Comparison of ENCODE assay signal across 26 cellular contexts in the genomic region with DNA sequence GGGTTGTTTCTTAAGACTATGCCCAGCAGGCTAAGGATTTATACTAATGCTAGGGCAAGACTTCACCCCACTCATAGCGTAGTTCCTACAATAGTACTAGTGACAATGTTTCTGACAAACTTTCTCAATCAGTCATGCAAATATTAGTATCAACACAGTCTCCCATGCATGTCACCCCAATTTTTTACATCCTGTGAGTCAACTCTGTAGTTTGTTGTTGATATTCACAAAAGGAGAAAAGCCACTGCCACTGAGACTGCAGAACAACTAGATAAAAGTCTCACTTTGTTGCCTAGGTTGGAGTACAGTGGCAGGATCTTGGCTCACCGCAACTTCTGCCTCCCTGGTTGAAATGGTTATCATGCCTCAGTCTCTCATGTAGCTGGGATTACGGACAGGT.
"Had no signal": no experiment of that assay in that cellular context is flagged by ENCODE, and none has a peak within 500 bp of the region (broad histone marks: within the 10 kb centered on the region; RNA-seq: fewer than 3 reads in every experiment).

No MANE protein-coding gene starts in this region.

- DNase-seq: activated CD4-positive, alpha-beta memory T cell treated with anti-CD3 and anti-CD28 coated beads for 36 hours; activated CD4-positive, alpha-beta T cell treated with anti-CD3 and anti-CD28 coated beads, Interleukin-2, amount 10 ng/mL, durations not matched to agents 24 days and 14 days; activated CD4-positive, CD25-positive, alpha-beta regulatory T cell treated with anti-CD3 and anti-CD28 coated beads, Interleukin-2, amount 50 U/mL, for 72 hours; activated CD8-positive, alpha-beta memory T cell treated with anti-CD3 and anti-CD28 coated beads for 24 hours; activated effector memory CD4-positive, alpha-beta T cell treated with anti-CD3 and anti-CD28 coated beads, Interleukin-2, amount 50 U/mL, for 16 hours; activated naive CD4-positive, alpha-beta T cell treated with Interleukin-2 at 50 U/mL for 16 hours; activated naive CD8-positive, alpha-beta T cell treated with anti-CD3 and anti-CD28 coated beads, Interleukin-2, amount 50 U/mL, for 24 hours; activated T-cell treated with anti-CD3 and anti-CD28 coated beads, Interleukin-2, amount 50 U/mL, for 4 hours; amniotic stem cell; body of pancreas; central memory CD4-positive, alpha-beta T cell; MG63; MV-4-11; NCI-H1105; NCI-H1436 treated with DMSO at 0.1 percent for 48 hours; NCI-H187; NCI-H2081; NCI-H510A treated with DMSO at 0.1 percent for 48 hours; NCI-H69; PC-3; SHP77 treated with DMSO at 0.1 percent for 48 hours; T-helper 17 cell; T-helper 9 cell had no signal

- ATAC-seq: activated naive CD4-positive, alpha-beta T cell treated with anti-CD3 and anti-CD28 coated beads, Interleukin-2, amount 50 U/mL, for 72 hours; activated naive CD8-positive, alpha-beta T cell treated with anti-CD3 and anti-CD28 coated beads, Interleukin-2, amount 50 U/mL, for 24 hours; activated T-cell treated with anti-CD3 and anti-CD28 coated beads, Interleukin-2, amount 50 U/mL, for 4 hours; body of pancreas; PC-3; T-helper 17 cell; WTC11 had no signal

- H3K4me3 ChIP-seq: ascending aorta, body of pancreas, MG63 had no signal

- H3K27ac ChIP-seq: ascending aorta, body of pancreas had no signal

- H3K9me3 ChIP-seq: ascending aorta, body of pancreas had no signal

- H3K27me3 ChIP-seq: ascending aorta, body of pancreas, MG63 had no signal

- H3K36me3 ChIP-seq: MG63 had no signal
